ENCODE assay signal across 7 cellular contexts in the genomic region with DNA sequence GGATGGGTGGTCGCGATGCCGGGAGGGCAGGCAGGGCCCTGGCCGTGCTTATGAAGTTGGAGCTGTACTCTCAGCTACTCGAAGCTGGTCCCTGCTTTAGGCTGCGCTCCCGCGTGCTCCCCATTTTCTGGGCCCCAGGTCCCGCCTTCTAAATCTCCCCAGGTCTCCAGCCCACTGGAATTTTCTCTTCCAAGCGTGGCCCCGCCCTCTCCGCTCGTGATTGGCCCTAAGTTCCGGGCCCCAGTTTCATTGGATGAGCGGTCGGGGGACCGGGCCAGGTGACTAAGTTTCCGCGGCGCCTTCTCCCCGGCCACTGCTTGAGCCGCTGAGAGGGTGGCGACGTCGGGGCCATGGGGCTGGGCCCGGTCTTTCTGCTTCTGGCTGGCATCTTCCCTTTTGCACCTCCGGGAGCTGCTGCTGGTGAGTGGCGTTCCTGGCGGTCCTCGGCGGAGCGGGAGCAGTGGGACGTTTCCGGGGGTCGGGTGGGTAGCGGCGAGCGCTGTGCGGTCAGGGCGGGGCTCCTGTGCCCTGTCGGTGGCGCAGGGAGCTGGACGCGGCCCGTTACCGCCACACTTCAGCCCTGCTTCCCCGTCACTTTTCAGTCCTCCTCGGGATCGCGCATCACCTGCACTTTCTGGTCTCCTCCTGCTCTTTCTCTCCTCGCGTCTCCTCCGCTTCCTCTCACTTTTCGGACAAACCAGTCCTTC. TPM values are rescaled to one million over a fixed set of nuclear protein-coding genes. Genes with fewer than 3 reads are reported as not detected.
DNase-seq lines count a peak whose midpoint lies in the region; ATAC-seq and TF ChIP-seq lines count a peak whose summit lies in the region.

Gene MICA (plus strand): TSS at position 313 of the 707 bp plus-strand sequence. CDS start 38 bp downstream, at position 351.

- peak within 1 kb of the TSS; percentile 68 for H3K4me2 ChIP-seq in neural cell (ENCODE audit: low read length)

- H3K9ac ChIP-seq in neural cell (ENCODE audit: low read length), result no peak within 1 kb of the TSS

- H3F3A ChIP-seq in neural cell (ENCODE audit: insufficient read depth, low read length, poor library complexity, severe bottlenecking), result no peaks in the 10 kb centered on the region

- H3K9me3 Mint-ChIP-seq in stimulated activated naive CD8-positive, alpha-beta T cell treated with anti-CD3 and anti-CD28 coated beads, Interleukin-15, amount 100 ng/mL, for 72 hours, result no peaks in the 10 kb centered on the region

- peak within 1 kb of the TSS; percentile 80 to 94 for H3K27ac Mint-ChIP-seq in stimulated activated naive CD8-positive, alpha-beta T cell treated with anti-CD3 and anti-CD28 coated beads, Interleukin-15, amount 100 ng/mL, for 72 hours

- no peaks in the 10 kb centered on the region for H3K9me3 ChIP-seq in neural cell (ENCODE audit: low read length)

- H3K27ac ChIP-seq in foreskin keratinocyte, result peak within 1 kb of the TSS; percentile 28
- H3K27ac ChIP-seq in neural cell (ENCODE audit: low read length), result no peak within 1 kb of the TSS

- peaks cover 80% of the 10 kb centered on the region for H3K4me1 Mint-ChIP-seq in stimulated activated naive CD8-positive, alpha-beta T cell treated with anti-CD3 and anti-CD28 coated beads, Interleukin-15, amount 100 ng/mL, for 72 hours

- no peak within 1 kb of the TSS for H2AFZ ChIP-seq in neural cell (ENCODE audit: low read depth, low read length)

- H3K9me2 ChIP-seq in neural cell (ENCODE audit: insufficient read depth, low read length), result no peaks in the 10 kb centered on the region

- H3K4me1 ChIP-seq in foreskin keratinocyte, result peaks cover 23% of the 10 kb centered on the region

- DNase-seq in GM13976 (ENCODE audit: low spot score) (peak; percentile 94), RKO (ENCODE audit: low spot score) (peak; percentile 97), foreskin keratinocyte (peak; percentile 71 to 84)
- peak; percentile 59 for DNase-seq in activated gamma-delta T cell treated with anti-CD3 and anti-CD28 coated beads, Interleukin-2, amount 50 U/mL, for 16 hours (ENCODE audit: low read depth)
- peak; percentile 53 to 64 for DNase-seq in stimulated activated naive CD8-positive, alpha-beta T cell treated with anti-CD3 and anti-CD28 coated beads, Interleukin-15, amount 100 ng/mL, for 72 hours

- peak; percentile 45 for ATAC-seq in HG02973 (IDR thresholded peaks at IDR 0.05; ENCODE audit: unreplicated experiment)
- ATAC-seq in foreskin keratinocyte, result peak; percentile 67
- ATAC-seq in stimulated activated naive CD8-positive, alpha-beta T cell treated with anti-CD3 and anti-CD28 coated beads, Interleukin-15, amount 100 ng/mL, for 72 hours, result peak; percentile 73

- no peak for TF ChIP-seq EP300 in neural cell (conservative IDR thresholded peaks at IDR 0.05; ENCODE audit: poor library complexity, severe bottlenecking)

- no peak for TF ChIP-seq RAD21 in neural cell (conservative IDR thresholded peaks at IDR 0.05)

- peak within 1 kb of the TSS; percentile 76 for H3K4me3 ChIP-seq in neural cell (ENCODE audit: low read length)

- in situ Hi-C loops in GM13976 (cut with MboI; ENCODE audit: low sequenced_read_pairs, unreplicated experiment), result no loop called here

- no peaks in the 10 kb centered on the region for H3K36me3 ChIP-seq in neural cell (ENCODE audit: insufficient read depth, low read length)

- H3K27me3 Mint-ChIP-seq in stimulated activated naive CD8-positive, alpha-beta T cell treated with anti-CD3 and anti-CD28 coated beads, Interleukin-15, amount 100 ng/mL, for 72 hours, result no peaks in the 10 kb centered on the region

- no peak for TF ChIP-seq CTCF in GM13976 (IDR thresholded peaks at IDR 0.05; ENCODE audit: borderline replicate concordance, control extremely low read depth, extremely low read depth, insufficient read depth, missing control alignments)
- no peak for TF ChIP-seq CTCF in foreskin keratinocyte (conservative IDR thresholded peaks at IDR 0.05)
- no peak for TF ChIP-seq CTCF in neural cell (IDR thresholded peaks at IDR 0.05; ENCODE audit: poor library complexity, severe bottlenecking)

- H3K27me3 ChIP-seq in foreskin keratinocyte (no peaks in the 10 kb centered on the region), neural cell (ENCODE audit: insufficient read depth, low read depth, low read length) (peaks cover 45% of the 10 kb centered on the region)

- H4K20me1 ChIP-seq in neural cell (ENCODE audit: insufficient read depth), result no peaks in the 10 kb centered on the region

- H3K4me3 Mint-ChIP-seq in stimulated activated naive CD8-positive, alpha-beta T cell treated with anti-CD3 and anti-CD28 coated beads, Interleukin-15, amount 100 ng/mL, for 72 hours, result peak within 1 kb of the TSS; percentile 84 to 86

- no peaks in the 10 kb centered on the region for H3K79me2 ChIP-seq in neural cell (replicated peaks; ENCODE audit: insufficient read depth, low read length)

TF ChIP-seq in neural cell, 6 proteins besides CTCF, POLR2A, EP300 and RAD21:
- TF ChIP-seq TAF1 (IDR thresholded peaks at IDR 0.05; ENCODE audit: low read depth) (no peak), EZH2 (IDR thresholded peaks at IDR 0.05; ENCODE audit: borderline replicate concordance, insufficient read depth, low read length, poor library complexity, severe bottlenecking) (no peak), REST (IDR thresholded peaks at IDR 0.05; ENCODE audit: borderline replicate concordance) (no peak), MXI1 (conservative IDR thresholded peaks at IDR 0.05; ENCODE audit: poor library complexity, severe bottlenecking) (no peak), SMC3 (conservative IDR thresholded peaks at IDR 0.05; ENCODE audit: poor library complexity) (no peak), POLR2AphosphoS5 (IDR thresholded peaks at IDR 0.05) (no peak)

RNA-seq across cellular contexts. Expression of gene MICA, which starts in this region (rescaled TPM):
- total RNA-seq in foreskin keratinocyte, result 28.3 and 55.9 TPM in 2 replicates
- polyA plus RNA-seq in foreskin keratinocyte, result 30.8 and 63.8 TPM in 2 replicates
- polyA plus RNA-seq in neural cell, result 0.32 and 0.87 TPM in 2 replicates
- 0.58 TPM in 1 of 2 replicates, not detected in the other for polyA minus RNA-seq in neural cell

Comparison
In these comparisons a context has a peak if more than half of its experiments do, and no peak if none do; other contexts are left out.
1. RNA of gene MICA (polyA plus RNA-seq): 30.8 to 63.8 TPM in foreskin keratinocyte; 0.32 to 0.87 TPM in neural cell; every median in the first group is over 10 times any median in the second.
2. Peak in every context shown above with its lines, with median percentiles within 50 percentile points of each other: DNase-seq and ATAC-seq.